In genomic region chrX:21374994-21375794, GRCh38 we compare ENCODE assay signal across 8 cellular contexts. TPM values are rescaled to one million over a fixed set of nuclear protein-coding genes. Genes with fewer than 3 reads are reported as not detected.
DNase-seq lines count a peak whose midpoint lies in the region; ATAC-seq and TF ChIP-seq lines count a peak whose summit lies in the region.

No MANE protein-coding gene starts in this region.

- peaks cover 4% of the 10 kb centered on the region for H3K27me3 Mint-ChIP-seq in T-helper 2 cell treated with Interferon-gamma antibody and Interleukin-4, amounts not matched to agents 5 μg/mL and 100 μg/mL, for 36 hours (ENCODE audit: low read depth)

- ATAC-seq in GM21737 (IDR thresholded peaks at IDR 0.05; ENCODE audit: unreplicated experiment) (peak; percentile 15), gastroesophageal sphincter (peak; percentile 11), GM21381 (IDR thresholded peaks at IDR 0.05; ENCODE audit: unreplicated experiment) (no peak)

- H3K4me3 ChIP-seq in gastroesophageal sphincter (peak overlapping the region; percentile 69 to 97), retinal pigment epithelial cell (ENCODE audit: low read length) (peak overlapping the region; percentile 72)

- H3K9me3 ChIP-seq in ES-I3 (ENCODE audit: control insufficient read depth, insufficient read depth, low read length) (no peaks in the 10 kb centered on the region), gastroesophageal sphincter (no peaks in the 10 kb centered on the region)

- peak; percentile 4 for DNase-seq in T-helper 2 cell treated with Interferon-gamma antibody and Interleukin-4, amounts not matched to agents 5 μg/mL and 100 μg/mL, for 36 hours (ENCODE audit: low spot score)
- no peak for DNase-seq in retinal pigment epithelial cell (ENCODE audit: low read depth)
- DNase-seq in superior temporal gyrus (ENCODE audit: extremely low spot score) = no peak
- no peak for DNase-seq in Kasumi-1 (lab: John Stamatoyannopoulos, UW)

- TF ChIP-seq CTCF in gastroesophageal sphincter (IDR thresholded peaks at IDR 0.05) = no peak
- TF ChIP-seq CTCF in retinal pigment epithelial cell (conservative IDR thresholded peaks at IDR 0.05; ENCODE audit: low read depth, low read length) = no peak

- 0 to 6% methylated on average over 1 to 3 of the region's 48 CpGs for WGBS in gastroesophageal sphincter (ENCODE audit: low coverage in 1 of 2), 2 donors

- H3K4me1 ChIP-seq in ES-I3 (ENCODE audit: insufficient read depth, low read length) = no peaks in the 10 kb centered on the region
- H3K4me1 ChIP-seq in gastroesophageal sphincter = peaks cover 0 to 10% (median 0%) of the 10 kb centered on the region in 3 donors

- peaks cover 33% of the 10 kb centered on the region for H3K4me1 Mint-ChIP-seq in T-helper 2 cell treated with Interferon-gamma antibody and Interleukin-4, amounts not matched to agents 5 μg/mL and 100 μg/mL, for 36 hours (ENCODE audit: low read depth)

- peak overlapping the region; percentile 54 to 83 (median 80) for H3K27ac ChIP-seq in gastroesophageal sphincter

- H3K36me3 ChIP-seq in ES-I3 (ENCODE audit: insufficient read depth, low read length) (no peaks in the 10 kb centered on the region), gastroesophageal sphincter (no peaks in the 10 kb centered on the region)

- no peaks in the 10 kb centered on the region for H3K9me3 Mint-ChIP-seq in T-helper 2 cell treated with Interferon-gamma antibody and Interleukin-4, amounts not matched to agents 5 μg/mL and 100 μg/mL, for 36 hours

- TF ChIP-seq POLR2A in gastroesophageal sphincter (IDR thresholded peaks at IDR 0.05) = no peak

- no peaks in the 10 kb centered on the region for H3K27me3 ChIP-seq in gastroesophageal sphincter

- peaks cover 2% of the 10 kb centered on the region for H3K36me3 Mint-ChIP-seq in T-helper 2 cell treated with Interferon-gamma antibody and Interleukin-4, amounts not matched to agents 5 μg/mL and 100 μg/mL, for 36 hours (ENCODE audit: low read depth)

- H3K9ac ChIP-seq in ES-I3 (ENCODE audit: low read depth, low read length) = peak overlapping the region; percentile 67; the same call in 1 of the 2 replicates

- no peak for TF ChIP-seq EP300 in gastroesophageal sphincter (IDR thresholded peaks at IDR 0.05)

- H3K27ac Mint-ChIP-seq in T-helper 2 cell treated with Interferon-gamma antibody and Interleukin-4, amounts not matched to agents 5 μg/mL and 100 μg/mL, for 36 hours = peak overlapping the region; percentile 82

- H3K4me3 Mint-ChIP-seq in T-helper 2 cell treated with Interferon-gamma antibody and Interleukin-4, amounts not matched to agents 5 μg/mL and 100 μg/mL, for 36 hours = peak overlapping the region; percentile 93

RNA-seq across cellular contexts. Expression of gene CNKSR2, which starts 1.0 kb away (rescaled TPM):
- total RNA-seq in gastroesophageal sphincter = 10 to 100 TPM in 3 of 4 donors, 1 to 10 TPM in 1; 7.9 to 55.3 (median 20.6) TPM
